In the genomic region with DNA sequence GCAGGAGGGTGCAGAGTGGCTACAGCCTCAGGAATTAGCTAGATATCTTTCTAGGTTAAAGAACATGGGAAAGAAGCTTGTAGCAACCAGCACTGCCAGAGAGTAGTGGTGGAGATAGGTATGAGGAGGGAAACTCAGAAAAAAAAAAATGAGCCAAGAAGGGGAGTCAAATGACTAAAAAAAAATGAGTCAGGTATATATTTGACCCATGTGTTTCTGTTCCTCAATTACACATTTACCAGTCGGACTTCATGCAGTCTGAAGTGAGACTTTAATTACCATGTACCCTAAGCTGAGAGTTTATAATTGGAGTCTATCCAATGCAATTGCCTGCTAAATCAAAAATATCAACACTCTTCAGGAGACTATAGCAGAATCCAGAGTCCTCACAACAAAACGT, we compare ENCODE assay signal across 15 cellular contexts.
DNase-seq lines count a peak whose midpoint lies in the region; ATAC-seq and TF ChIP-seq lines count a peak whose summit lies in the region.
"Had no signal": no experiment of that assay in that cellular context is flagged by ENCODE, and none has a peak within 500 bp of the region (broad histone marks: within the 10 kb centered on the region; RNA-seq: fewer than 3 reads in every experiment).

No MANE protein-coding gene starts in this region.

- H3K4me3 ChIP-seq in SK-N-MC: no peak overlapping the region
- H3K4me3 ChIP-seq in SJCRH30: no peak overlapping the region
- H3K4me3 ChIP-seq: BLaER1 treated with 17β-estradiol and CSF1 and Interleukin-3, amounts not matched to agents 10 nM and 100 nM; HAP-1 had no signal

- peaks cover 16% of the 10 kb centered on the region for H3K36me3 ChIP-seq in SK-N-MC (ENCODE audit: insufficient read depth, low read length)
- H3K36me3 ChIP-seq in SJCRH30: no peaks in the 10 kb centered on the region
- H3K36me3 ChIP-seq: BLaER1 treated with 17β-estradiol and CSF1 and Interleukin-3, amounts not matched to agents 10 nM and 100 nM; HAP-1 had no signal

- no peaks in the 10 kb centered on the region; the same call in 1 of the 2 replicates for H3K27me3 ChIP-seq in SJCRH30
- H3K27me3 ChIP-seq: BLaER1 treated with 17β-estradiol and CSF1 and Interleukin-3, amounts not matched to agents 10 nM and 100 nM had no signal

- TF ChIP-seq CTCF in GM10248 (IDR thresholded peaks at IDR 0.05; ENCODE audit: control extremely low read depth, extremely low read depth, low read depth, missing control alignments): no peak

- no peak overlapping the region for H3K9ac ChIP-seq in SK-N-MC (ENCODE audit: insufficient read length)
- H3K9ac ChIP-seq: BLaER1 treated with 17β-estradiol and CSF1 and Interleukin-3, amounts not matched to agents 10 nM and 100 nM; KMS-11 had no signal

- H3K9me3 ChIP-seq in SK-N-MC (ENCODE audit: low read depth, low read length) (peaks cover 6% of the 10 kb centered on the region; the same call in 1 of the 2 replicates), SJCRH30 (replicated peaks) (no peaks in the 10 kb centered on the region)
- H3K9me3 ChIP-seq: HAP-1 had no signal

- no peaks in the 10 kb centered on the region for H3K4me1 ChIP-seq in SJCRH30
- H3K4me1 ChIP-seq: BLaER1 treated with 17β-estradiol and CSF1 and Interleukin-3, amounts not matched to agents 10 nM and 100 nM; HAP-1 had no signal

- DNase-seq in GM10248 (ENCODE audit: extremely low spot score) (peak; percentile 8), SK-N-MC (ENCODE audit: low read depth, low spot score) (no peak), SJCRH30 (no peak), mucosa of gallbladder (ENCODE audit: low spot score) (no peak), NCI-H1048 (lab: John Stamatoyannopoulos, UW) (no peak)
- DNase-seq: ACHN; CD4-positive, CD25-positive, alpha-beta regulatory T cell; DMS 273 treated with DMSO at 0.1 percent for 48 hours; GOT3 had no signal

- CTCF ChIA-PET in GM10248 (lab: Yijun Ruan, JAX): interaction anchor here (1.1 kb wide), 1 partner anchor 18 kb away, joined by 3 read pairs; no protein-coding TSS in a partner anchor

- ATAC-seq in GM18868 (IDR thresholded peaks at IDR 0.05; ENCODE audit: unreplicated experiment) (peak; percentile 63), HG03342 (IDR thresholded peaks at IDR 0.05; ENCODE audit: unreplicated experiment) (peak; percentile 63)
- ATAC-seq: HepG2 had no signal

- POLR2A ChIA-PET in GM10248 (lab: Yijun Ruan, JAX): interaction anchor here (0.6 kb wide), 1 partner anchor 307 kb away, joined by 3 read pairs; no protein-coding TSS in a partner anchor

- H3K27ac ChIP-seq in SK-N-MC: 0 out of 2 replicates have a peak overlapping the region, but pooled peaks have one; percentile 27
- no peak overlapping the region for H3K27ac ChIP-seq in SJCRH30
- H3K27ac ChIP-seq: BLaER1 treated with 17β-estradiol and CSF1 and Interleukin-3, amounts not matched to agents 10 nM and 100 nM; KMS-11 had no signal
